19 cellular contexts compared by ENCODE assay signal in the genomic region with DNA sequence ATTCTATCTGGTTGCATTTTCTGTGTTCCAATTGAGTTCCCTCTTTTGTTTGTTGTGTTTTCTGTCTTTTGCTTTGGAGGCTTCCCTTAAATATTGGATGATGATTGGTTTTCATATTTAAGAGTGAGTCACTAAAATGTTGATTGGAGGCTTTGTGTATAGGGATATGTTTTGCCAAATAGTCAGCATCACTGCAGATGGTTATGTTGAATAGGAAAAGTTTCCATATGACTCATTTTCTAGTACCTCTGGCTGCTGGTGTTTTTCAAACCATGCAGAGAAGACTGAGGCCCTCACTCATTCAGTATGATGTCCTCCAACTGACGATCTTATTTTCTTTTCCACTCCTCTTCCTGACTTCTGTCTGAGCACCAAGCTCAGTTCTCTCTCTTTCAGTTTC.
DNase-seq lines count a peak whose midpoint lies in the region; ATAC-seq and TF ChIP-seq lines count a peak whose summit lies in the region.
"Had no signal": no experiment of that assay in that cellular context is flagged by ENCODE, and none has a peak within 500 bp of the region (broad histone marks: within the 10 kb centered on the region; RNA-seq: fewer than 3 reads in every experiment).

No MANE protein-coding gene starts in this region.

- H3K4me3 ChIP-seq in PC-9 (no peak overlapping the region), choroid plexus epithelial cell (ENCODE audit: low read depth, low read length) (no peak overlapping the region), mesenchymal stem cell (ENCODE audit: insufficient read depth in 1 of 2, low read depth in 1 of 2, low read length in 2 of 2) (no peak overlapping the region)
- H3K4me3 ChIP-seq: heart right ventricle had no signal

- ATAC-seq in GM19395 (IDR thresholded peaks at IDR 0.05; ENCODE audit: unreplicated experiment), result no peak
- no peak for ATAC-seq in GM19467 (IDR thresholded peaks at IDR 0.05; ENCODE audit: unreplicated experiment)
- ATAC-seq in HG03097 (IDR thresholded peaks at IDR 0.05; ENCODE audit: low FRiP score, unreplicated experiment), result no peak
- no peak for ATAC-seq in HG02763 (IDR thresholded peaks at IDR 0.05; ENCODE audit: unreplicated experiment)
- ATAC-seq: heart right ventricle, HepG2 had no signal

- H3K27ac ChIP-seq in PC-9, result no peak overlapping the region
- H3K27ac ChIP-seq in mesenchymal stem cell (ENCODE audit: low read length, poor library complexity, severe bottlenecking), result no peak overlapping the region
- H3K27ac ChIP-seq: heart right ventricle, parathyroid adenoma had no signal

- no peak overlapping the region for H2BK15ac ChIP-seq in mesenchymal stem cell (ENCODE audit: low read depth, poor library complexity, severe bottlenecking)

- H3K23ac ChIP-seq in mesenchymal stem cell (ENCODE audit: low read length in 2 of 2), result no peak overlapping the region

- H3K9me2 ChIP-seq in PC-9 (ENCODE audit: insufficient read depth), result no peaks in the 10 kb centered on the region

- POLR2A ChIA-PET in PC-9 (lab: Charles Lee; ENCODE audit: unreplicated experiment), result no interaction called here

- no peak overlapping the region for H2BK120ac ChIP-seq in mesenchymal stem cell (ENCODE audit: low read depth, low read length)

- no peak overlapping the region for H4K8ac ChIP-seq in mesenchymal stem cell (ENCODE audit: low read length)

- TF ChIP-seq CTCF in PC-9 (conservative IDR thresholded peaks at IDR 0.05) (no peak), choroid plexus epithelial cell (conservative IDR thresholded peaks at IDR 0.05; ENCODE audit: low read depth, low read length) (no peak)

- H4K20me1 ChIP-seq in PC-9 (ENCODE audit: insufficient read depth), result no peaks in the 10 kb centered on the region

- DNase-seq in EL (peak; percentile 0), PC-9 (no peak), choroid plexus epithelial cell (ENCODE audit: low read depth) (peak; percentile 75), mesenchymal stem cell (peak; percentile 49)
- DNase-seq: activated effector memory CD4-positive, alpha-beta T cell treated with Interleukin-2 at 50 U/mL for 16 hours; AML-193; endodermal cell; heart right ventricle; NCI-H1105 treated with DMSO at 0.1 percent for 48 hours; OCI-M1; small intestine; stimulated activated naive CD4-positive, alpha-beta T cell treated with Interleukin-2 at 50 U/mL for 16 hours; SW 1271 had no signal

- no peaks in the 10 kb centered on the region for H3K36me3 ChIP-seq in PC-9 (ENCODE audit: low read depth)
- H3K36me3 ChIP-seq in mesenchymal stem cell (ENCODE audit: control insufficient read depth in 1 of 2, insufficient read depth in 2 of 2, low read depth in 1 of 2, low read length in 2 of 2), result no peaks in the 10 kb centered on the region
- H3K36me3 ChIP-seq: heart right ventricle had no signal

- H4K91ac ChIP-seq in mesenchymal stem cell (ENCODE audit: low read length), result no peak overlapping the region

- CTCF ChIA-PET in PC-9 (lab: Charles Lee), result no interaction called here

- H3K27me3 ChIP-seq in PC-9 (ENCODE audit: insufficient read depth, low read depth) (no peaks in the 10 kb centered on the region), mesenchymal stem cell (ENCODE audit: control insufficient read depth in 1 of 2, insufficient read depth in 1 of 2, low read length in 2 of 2) (peaks cover 0 to 11% of the 10 kb centered on the region in 2 experiments)
- H3K27me3 ChIP-seq: heart right ventricle had no signal

- WGBS in mesenchymal stem cell, result no CpG with 5 or more reads among the region's 1 CpG

- no peak overlapping the region for H3K4me2 ChIP-seq in PC-9
- H3K4me2 ChIP-seq in mesenchymal stem cell (ENCODE audit: low read length, poor library complexity, severe bottlenecking), result no peak overlapping the region

- no peak overlapping the region for H3K18ac ChIP-seq in mesenchymal stem cell (ENCODE audit: low read depth in 1 of 2, low read length in 2 of 2)

- H3K79me2 ChIP-seq in PC-9 (ENCODE audit: low read depth), result no peaks in the 10 kb centered on the region
- H3K79me2 ChIP-seq: parathyroid adenoma had no signal

- H3K79me1 ChIP-seq in mesenchymal stem cell (replicated peaks; ENCODE audit: low read length, poor library complexity, severe bottlenecking), result no peaks in the 10 kb centered on the region

- no peaks in the 10 kb centered on the region for H3K9me3 ChIP-seq in PC-9 (ENCODE audit: insufficient read depth, low read depth)
- H3K9me3 ChIP-seq in mesenchymal stem cell (ENCODE audit: control insufficient read depth, low read length), result no peaks in the 10 kb centered on the region
- H3K9me3 ChIP-seq: heart right ventricle had no signal

- H3K14ac ChIP-seq in mesenchymal stem cell (ENCODE audit: low read length in 2 of 2), result no peak overlapping the region

- no peaks in the 10 kb centered on the region for H3F3A ChIP-seq in PC-9 (ENCODE audit: insufficient read depth, low read depth)

- H2AFZ ChIP-seq in PC-9, result peak overlapping the region; percentile 20; the same call in 1 of the 2 replicates
- no peak overlapping the region for H2AFZ ChIP-seq in mesenchymal stem cell (ENCODE audit: low read depth, low read length)
- H2AFZ ChIP-seq: parathyroid adenoma had no signal

- H2AK5ac ChIP-seq in mesenchymal stem cell (ENCODE audit: low read length, severe bottlenecking), result no peak overlapping the region

- no peak overlapping the region for H2BK5ac ChIP-seq in mesenchymal stem cell (ENCODE audit: low read depth, low read length, poor library complexity, severe bottlenecking)

- no peak overlapping the region for H3K4ac ChIP-seq in mesenchymal stem cell (ENCODE audit: low read depth in 1 of 2, low read length in 2 of 2)

- intact Hi-C loops in PC-9 (cut with micrococcal nuclease; ENCODE audit: unreplicated experiment), result no loop called here

- no peak overlapping the region for H2BK12ac ChIP-seq in mesenchymal stem cell (ENCODE audit: low read length in 2 of 2)

- H3K9ac ChIP-seq in mesenchymal stem cell (ENCODE audit: low read length), result no peak overlapping the region
- H3K9ac ChIP-seq: parathyroid adenoma had no signal

- BruUV-seq in PC-9 (replicated peaks; lab: Mats Ljungman, UMichigan), result no TSS peak

- no peaks in the 10 kb centered on the region for H3K4me1 ChIP-seq in PC-9 (replicated peaks; ENCODE audit: insufficient read depth)
- no peaks in the 10 kb centered on the region for H3K4me1 ChIP-seq in mesenchymal stem cell (ENCODE audit: control insufficient read depth, insufficient read depth, low read depth, low read length)
- H3K4me1 ChIP-seq: heart right ventricle, parathyroid adenoma had no signal

Comparison
In these comparisons a context has a peak if more than half of its experiments do, and no peak if none do; other contexts are left out.
1. DNase-seq: peak in EL (single experiment), choroid plexus epithelial cell (single experiment) and mesenchymal stem cell (single experiment); none in PC-9 (0 of 2).